Comparison of ENCODE assay signal across 19 cellular contexts in genomic region chr4:116515959-116516358, GRCh38.
"Had no signal": no experiment of that assay in that cellular context is flagged by ENCODE, and none has a peak within 500 bp of the region (broad histone marks: within the 10 kb centered on the region; RNA-seq: fewer than 3 reads in every experiment).

No MANE protein-coding gene starts in this region.

- H3K36me3 ChIP-seq: heart left ventricle, neutrophil, spleen, stomach, thoracic aorta, transverse colon had no signal

- H3K9me3 ChIP-seq: mucosa of descending colon, neutrophil, thoracic aorta, transverse colon had no signal

- H3K27ac ChIP-seq: foreskin keratinocyte, heart left ventricle, neutrophil, spleen, stomach, thoracic aorta, transverse colon had no signal

- DNase-seq: cerebellar nuclear complex; dermis blood vessel endothelial cell; erythroblast; heart left ventricle; hippocampal formation; mucosa of descending colon; naive thymus-derived CD8-positive, alpha-beta T cell; spleen; stimulated activated CD4-positive, alpha-beta T cell treated with anti-CD3 and anti-CD28 coated beads, Interleukin-15, amount 100 ng/mL, for 24 hours; stimulated activated CD4-positive, alpha-beta T cell treated with anti-CD3 and anti-CD28 coated beads, Interleukin-2, amount 100 ng/mL, for 24 hours; stimulated activated naive CD4-positive, alpha-beta T cell; stomach; substantia nigra; transverse colon had no signal

- H3K4me1 ChIP-seq: foreskin keratinocyte, heart left ventricle, spleen, stomach, transverse colon had no signal

- ATAC-seq: foreskin keratinocyte; heart left ventricle; left lobe of liver; mucosa of descending colon; naive thymus-derived CD8-positive, alpha-beta T cell; sciatic nerve had no signal

- H3K27me3 ChIP-seq: foreskin keratinocyte, heart left ventricle, neutrophil, spleen, stomach, transverse colon had no signal

- H3K4me3 ChIP-seq: heart left ventricle, mucosa of descending colon, spleen, stomach, thoracic aorta, transverse colon had no signal
